21 cellular contexts compared by ENCODE assay signal in genomic region chr2:29065479-29065847, GRCh38. TPM values are rescaled to one million over a fixed set of nuclear protein-coding genes. Genes with fewer than 3 reads are reported as not detected.
DNase-seq lines count a peak whose midpoint lies in the region; ATAC-seq and TF ChIP-seq lines count a peak whose summit lies in the region.
"Had no signal": no experiment of that assay in that cellular context is flagged by ENCODE, and none has a peak within 500 bp of the region (broad histone marks: within the 10 kb centered on the region; RNA-seq: fewer than 3 reads in every experiment).

No MANE protein-coding gene starts in this region.

- H4K20me1 ChIP-seq in GM23338 (replicated peaks; ENCODE audit: insufficient read depth) = no peaks in the 10 kb centered on the region

- ATAC-seq in GM23338 (peak; percentile 25), lower lobe of right lung (no peak), HG03095 (IDR thresholded peaks at IDR 0.05; ENCODE audit: unreplicated experiment) (no peak), GM19467 (IDR thresholded peaks at IDR 0.05; ENCODE audit: unreplicated experiment) (no peak), GM19463 (IDR thresholded peaks at IDR 0.05; ENCODE audit: unreplicated experiment) (no peak)
- ATAC-seq: activated CD8-positive, alpha-beta T cell treated with anti-CD3 and anti-CD28 coated beads, Interleukin-2, amount 10 ng/mL, durations not matched to agents 7 days and 5 days; activated T-helper 17 cell treated with anti-CD3 and anti-CD28 coated beads, Interleukin-2, amount 50 U/mL, for 72 hours had no signal

- H3K4me1 Mint-ChIP-seq in GM23338 = peaks cover 17% of the 10 kb centered on the region
- H3K4me1 Mint-ChIP-seq: activated T-helper 17 cell treated with anti-CD3 and anti-CD28 coated beads, Interleukin-2, amount 50 U/mL, for 72 hours had no signal

- no peak for DNase-seq in GM23338 (ENCODE audit: low spot score)
- peak in 25 of 61 donors; percentile 43 to 79 (median 63) for DNase-seq in caudate nucleus (lab: John Stamatoyannopoulos, UW)
- no peak for DNase-seq in lower lobe of right lung
- DNase-seq in colonic mucosa = no peak
- DNase-seq: activated CD8-positive, alpha-beta T cell treated with anti-CD3 and anti-CD28 coated beads, Interleukin-2, amount 10 ng/mL, durations not matched to agents 7 days and 5 days; erythroblast; kidney; NCI-H1092; NCI-H2171 treated with DMSO at 0.1 percent for 48 hours; NCI-H774; pancreas; Peyer's patch had no signal

- no peak overlapping the region for H3K4me3 Mint-ChIP-seq in GM23338
- H3K4me3 Mint-ChIP-seq: activated CD8-positive, alpha-beta T cell treated with anti-CD3 and anti-CD28 coated beads, Interleukin-2, amount 10 ng/mL, durations not matched to agents 7 days and 5 days; activated T-helper 17 cell treated with anti-CD3 and anti-CD28 coated beads, Interleukin-2, amount 50 U/mL, for 72 hours; stimulated activated naive CD8-positive, alpha-beta T cell treated with anti-CD3 and anti-CD28 coated beads, Interleukin-15, Interleukin-2, amounts not matched to agents 100 ng/mL and 50 ng/mL, for 24 hours had no signal

- no peaks in the 10 kb centered on the region for H3K9me3 ChIP-seq in lower lobe of right lung
- H3K9me3 ChIP-seq in colonic mucosa = no peaks in the 10 kb centered on the region
- H3K9me3 ChIP-seq: pancreas, Peyer's patch had no signal

- H3K36me3 ChIP-seq in GM23338 (ENCODE audit: insufficient read depth) = no peaks in the 10 kb centered on the region
- no peaks in the 10 kb centered on the region for H3K36me3 ChIP-seq in lower lobe of right lung
- no peaks in the 10 kb centered on the region for H3K36me3 ChIP-seq in colonic mucosa
- H3K36me3 ChIP-seq: pancreas, Peyer's patch had no signal

- H3K4me2 ChIP-seq in GM23338 = no peak overlapping the region
- H3K4me2 ChIP-seq: KMS-11 had no signal

- peaks cover 9% of the 10 kb centered on the region for H3K27me3 Mint-ChIP-seq in GM23338 (ENCODE audit: insufficient read depth, low read depth, poor library complexity)
- H3K27me3 Mint-ChIP-seq: activated T-helper 17 cell treated with anti-CD3 and anti-CD28 coated beads, Interleukin-2, amount 50 U/mL, for 72 hours; stimulated activated naive CD8-positive, alpha-beta T cell treated with anti-CD3 and anti-CD28 coated beads, Interleukin-15, Interleukin-2, amounts not matched to agents 100 ng/mL and 50 ng/mL, for 24 hours had no signal

- intact Hi-C loops in lower lobe of right lung (cut with DNase I) = no loop called here
- intact Hi-C loops in colonic mucosa (cut with DNase I) = no loop called here

- H3F3A ChIP-seq in GM23338 (replicated peaks; ENCODE audit: low read depth) = no peaks in the 10 kb centered on the region

- no peak for TF ChIP-seq CTCF in GM23338 (conservative IDR thresholded peaks at IDR 0.05; ENCODE audit: low read depth in 2 of 2)
- no peak for TF ChIP-seq CTCF in lower lobe of right lung (IDR thresholded peaks at IDR 0.05)
- TF ChIP-seq CTCF in colonic mucosa (IDR thresholded peaks at IDR 0.05) = no peak

- H3K4me3 ChIP-seq in GM23338 = no peak overlapping the region
- H3K4me3 ChIP-seq in lower lobe of right lung = no peak overlapping the region
- no peak overlapping the region for H3K4me3 ChIP-seq in skin epidermis
- no peak overlapping the region for H3K4me3 ChIP-seq in colonic mucosa
- H3K4me3 ChIP-seq: coronary artery, pancreas, Peyer's patch had no signal

- no peaks in the 10 kb centered on the region; the same call in 1 of the 2 replicates for H3K4me1 ChIP-seq in GM23338 (ENCODE audit: insufficient read depth)
- peaks cover 24% of the 10 kb centered on the region for H3K4me1 ChIP-seq in lower lobe of right lung
- H3K4me1 ChIP-seq in colonic mucosa = no peaks in the 10 kb centered on the region
- H3K4me1 ChIP-seq: Peyer's patch had no signal

- no peaks in the 10 kb centered on the region for H3K79me2 ChIP-seq in GM23338 (replicated peaks; ENCODE audit: insufficient read depth)

- H3K27ac Mint-ChIP-seq in GM23338 = no peak overlapping the region
- H3K27ac Mint-ChIP-seq: activated CD8-positive, alpha-beta T cell treated with anti-CD3 and anti-CD28 coated beads, Interleukin-2, amount 10 ng/mL, durations not matched to agents 7 days and 5 days; activated T-helper 17 cell treated with anti-CD3 and anti-CD28 coated beads, Interleukin-2, amount 50 U/mL, for 72 hours; stimulated activated naive CD8-positive, alpha-beta T cell treated with anti-CD3 and anti-CD28 coated beads, Interleukin-15, Interleukin-2, amounts not matched to agents 100 ng/mL and 50 ng/mL, for 24 hours had no signal

- H2AFZ ChIP-seq in GM23338 = peak overlapping the region; percentile 84

- H3K9me3 Mint-ChIP-seq in GM23338 = no peaks in the 10 kb centered on the region
- H3K9me3 Mint-ChIP-seq: activated T-helper 17 cell treated with anti-CD3 and anti-CD28 coated beads, Interleukin-2, amount 50 U/mL, for 72 hours; stimulated activated naive CD8-positive, alpha-beta T cell treated with anti-CD3 and anti-CD28 coated beads, Interleukin-15, Interleukin-2, amounts not matched to agents 100 ng/mL and 50 ng/mL, for 24 hours had no signal

- no peak overlapping the region for H3K27ac ChIP-seq in GM23338 (ENCODE audit: low read depth)
- H3K27ac ChIP-seq in caudate nucleus (ENCODE audit: low read depth, low read length) = peak overlapping the region; percentile 86
- H3K27ac ChIP-seq in lower lobe of right lung = peak overlapping the region; percentile 11
- H3K27ac ChIP-seq in skin epidermis = peak overlapping the region in 20 of 21 experiments; percentile 33 to 89 (median 81)
- no peak overlapping the region for H3K27ac ChIP-seq in colonic mucosa
- H3K27ac ChIP-seq: KMS-11, pancreas, VCaP had no signal

- no peaks in the 10 kb centered on the region for H3K36me3 Mint-ChIP-seq in GM23338 (ENCODE audit: low read depth)

- H3K9ac ChIP-seq in colonic mucosa (ENCODE audit: low read depth in 2 of 2, low read length in 2 of 2) = no peak overlapping the region
- H3K9ac ChIP-seq: KMS-11 had no signal

- no peaks in the 10 kb centered on the region for H3K27me3 ChIP-seq in GM23338 (ENCODE audit: insufficient read depth)
- H3K27me3 ChIP-seq in lower lobe of right lung (ENCODE audit: low read depth) = no peaks in the 10 kb centered on the region
- no peaks in the 10 kb centered on the region for H3K27me3 ChIP-seq in colonic mucosa
- H3K27me3 ChIP-seq: pancreas, Peyer's patch had no signal

- no peaks in the 10 kb centered on the region for H3K9me2 ChIP-seq in GM23338 (ENCODE audit: insufficient read depth)

TF ChIP-seq in GM23338, 12 proteins besides CTCF, POLR2A, EP300 and RAD21 (continues in another document):
- TF ChIP-seq CREB1 (CRISPR knock-in tag; IDR thresholded peaks at IDR 0.05; ENCODE audit: low read depth) (no peak), JUNB (IDR thresholded peaks at IDR 0.05; ENCODE audit: unreplicated experiment) (no peak), ETS1 (IDR thresholded peaks at IDR 0.05) (no peak), NANOG (IDR thresholded peaks at IDR 0.05; ENCODE audit: borderline replicate concordance) (no peak), STAT1 (IDR thresholded peaks at IDR 0.05; ENCODE audit: unreplicated experiment) (no peak), EZH2phosphoT487 (IDR thresholded peaks at IDR 0.05; ENCODE audit: unreplicated experiment) (no peak), EZH2 (IDR thresholded peaks at IDR 0.05; ENCODE audit: low read depth, unreplicated experiment) (no peak), ZNF114 (CRISPR knock-in tag; IDR thresholded peaks at IDR 0.05) (no peak), POLR2AphosphoS5 (IDR thresholded peaks at IDR 0.05; ENCODE audit: low read depth) (no peak), ZNF331 (CRISPR knock-in tag; IDR thresholded peaks at IDR 0.05; ENCODE audit: low read depth) (no peak)
- TF ChIP-seq, protein P1, sequence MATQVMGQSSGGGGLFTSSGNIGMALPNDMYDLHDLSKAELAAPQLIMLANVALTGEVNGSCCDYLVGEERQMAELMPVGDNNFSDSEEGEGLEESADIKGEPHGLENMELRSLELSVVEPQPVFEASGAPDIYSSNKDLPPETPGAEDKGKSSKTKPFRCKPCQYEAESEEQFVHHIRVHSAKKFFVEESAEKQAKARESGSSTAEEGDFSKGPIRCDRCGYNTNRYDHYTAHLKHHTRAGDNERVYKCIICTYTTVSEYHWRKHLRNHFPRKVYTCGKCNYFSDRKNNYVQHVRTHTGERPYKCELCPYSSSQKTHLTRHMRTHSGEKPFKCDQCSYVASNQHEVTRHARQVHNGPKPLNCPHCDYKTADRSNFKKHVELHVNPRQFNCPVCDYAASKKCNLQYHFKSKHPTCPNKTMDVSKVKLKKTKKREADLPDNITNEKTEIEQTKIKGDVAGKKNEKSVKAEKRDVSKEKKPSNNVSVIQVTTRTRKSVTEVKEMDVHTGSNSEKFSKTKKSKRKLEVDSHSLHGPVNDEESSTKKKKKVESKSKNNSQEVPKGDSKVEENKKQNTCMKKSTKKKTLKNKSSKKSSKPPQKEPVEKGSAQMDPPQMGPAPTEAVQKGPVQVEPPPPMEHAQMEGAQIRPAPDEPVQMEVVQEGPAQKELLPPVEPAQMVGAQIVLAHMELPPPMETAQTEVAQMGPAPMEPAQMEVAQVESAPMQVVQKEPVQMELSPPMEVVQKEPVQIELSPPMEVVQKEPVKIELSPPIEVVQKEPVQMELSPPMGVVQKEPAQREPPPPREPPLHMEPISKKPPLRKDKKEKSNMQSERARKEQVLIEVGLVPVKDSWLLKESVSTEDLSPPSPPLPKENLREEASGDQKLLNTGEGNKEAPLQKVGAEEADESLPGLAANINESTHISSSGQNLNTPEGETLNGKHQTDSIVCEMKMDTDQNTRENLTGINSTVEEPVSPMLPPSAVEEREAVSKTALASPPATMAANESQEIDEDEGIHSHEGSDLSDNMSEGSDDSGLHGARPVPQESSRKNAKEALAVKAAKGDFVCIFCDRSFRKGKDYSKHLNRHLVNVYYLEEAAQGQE (IDR thresholded peaks at IDR 0.05; ENCODE audit: unreplicated experiment) = no peak

RNA-seq across cellular contexts. Expression of gene PCARE, which starts 8.9 kb away (rescaled TPM):
- total RNA-seq in GM23338 (2014; rRNA removed; shearing (Covaris generic)) = not detected in 2 replicates
- not detected in 2 replicates for polyA plus RNA-seq in GM23338 (2016; fragmentation: Nextera tagmentation; extraction: Ambion mirVana)
- total RNA-seq in lower lobe of right lung (0.95 TPM), colonic mucosa (not detected)
- total RNA-seq: activated CD8-positive, alpha-beta T cell treated with anti-CD3 and anti-CD28 coated beads, Interleukin-2, amount 10 ng/mL, durations not matched to agents 7 days and 5 days; activated T-helper 17 cell treated with anti-CD3 and anti-CD28 coated beads, Interleukin-2, amount 50 U/mL, for 72 hours; kidney; Peyer's patch had no signal

RNA-seq across cellular contexts. Expression of gene CLIP4, which starts 49.8 kb away (rescaled TPM):
- 0.14 TPM in 1 of 2 replicates, not detected in the other for total RNA-seq in GM23338 (2014; rRNA removed; shearing (Covaris generic))
- polyA plus RNA-seq in GM23338 (2016; fragmentation: Nextera tagmentation; extraction: Ambion mirVana) = 0.06 TPM in 1 of 2 replicates, not detected in the other
- total RNA-seq in lower lobe of right lung (64.6 TPM), colonic mucosa (1 to 10 TPM; 2.1 to 7.7 TPM)

Comparison
In these comparisons a context has a peak if more than half of its experiments do, and no peak if none do; other contexts are left out.
1. H3K27ac ChIP-seq: peak in caudate nucleus (single experiment), lower lobe of right lung (single experiment) and skin epidermis (20 of 21); none in GM23338 (single experiment) and colonic mucosa (single experiment).